In genomic region chr6:112218563-112218962, GRCh38 we compare ENCODE assay signal across 1 cellular context.
TF ChIP-seq lines count a peak whose summit lies in the region.

No MANE protein-coding gene starts in this region.

TF ChIP-seq in GM23338, 12 proteins besides CTCF, POLR2A, EP300 and RAD21 (continued from another document):
- no peak for TF ChIP-seq ZNF462 (CRISPR knock-in tag; IDR thresholded peaks at IDR 0.05)
